1 cellular context compared by ENCODE assay signal in the genomic region with DNA sequence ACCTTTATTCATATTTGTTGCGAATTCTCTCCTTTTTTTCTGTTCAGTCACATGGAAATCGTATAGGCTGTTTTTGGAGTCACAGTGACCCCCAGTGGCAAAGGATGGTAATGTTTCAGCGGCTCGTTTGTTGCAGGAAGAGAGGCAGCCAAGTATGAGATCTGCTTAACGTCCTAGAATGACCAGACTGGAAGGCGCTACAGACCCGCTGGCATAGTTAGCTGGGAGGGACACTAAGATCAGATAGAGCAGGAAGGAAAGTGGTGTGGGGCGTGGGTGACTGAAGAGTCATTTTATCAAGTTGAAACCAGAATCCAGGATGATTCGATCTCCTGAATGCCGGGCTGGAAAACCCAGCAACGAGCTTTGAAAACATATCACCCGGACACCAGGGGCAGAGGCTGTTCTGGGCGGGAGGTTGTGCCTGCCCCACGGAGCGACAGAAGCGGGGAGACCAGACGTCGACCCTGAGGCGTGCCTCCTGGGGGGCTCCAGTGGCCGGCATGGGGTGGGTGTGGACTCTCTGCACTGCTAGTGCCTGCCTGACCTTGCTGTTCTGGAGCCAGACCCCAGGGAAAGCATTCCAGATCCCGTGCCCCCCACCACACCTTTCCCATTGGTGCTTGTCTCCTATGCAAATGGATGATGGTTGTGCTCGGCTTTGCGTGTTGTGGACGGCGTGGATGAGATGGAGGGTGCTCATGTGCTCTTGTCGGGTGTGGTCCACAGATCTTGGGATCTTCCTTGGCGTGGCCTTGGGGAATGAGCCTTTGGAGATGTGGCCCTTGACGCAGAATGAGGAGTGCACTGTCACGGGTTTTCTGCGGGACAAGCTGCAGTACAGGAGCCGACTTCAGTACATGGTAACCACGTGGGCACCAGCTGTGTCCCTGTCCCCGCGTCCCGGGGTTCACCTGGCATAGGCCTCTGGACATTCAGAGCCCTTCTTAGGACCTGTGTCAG.
A peak's percentile ranks its signal among the peaks of the same experiment; 100 is the strongest.
TF ChIP-seq lines count a peak whose summit lies in the region.

No MANE protein-coding gene starts in this region.

TF ChIP-seq in K562, 482 proteins besides CTCF, POLR2A, EP300 and RAD21 (continued from another document and continues in another):
- TF ChIP-seq SP2 (IDR thresholded peaks at IDR 0.05; ENCODE audit: extremely low read depth, low read depth, low read length, poor library complexity, severe bottlenecking) (no peak), CHCHD3 (CRISPR knock-in tag; IDR thresholded peaks at IDR 0.05) (no peak), NONO (IDR thresholded peaks at IDR 0.05; ENCODE audit: low read depth in 2 of 2, low read length in 1 of 2) (no peak), PCBP1 (IDR thresholded peaks at IDR 0.05; ENCODE audit: low read depth, low read length, poor library complexity, severe bottlenecking) (no peak), CCNT2 (IDR thresholded peaks at IDR 0.05; ENCODE audit: borderline replicate concordance, extremely low read depth, insufficient read length, low read depth, low read length) (no peak), NEUROD1 (IDR thresholded peaks at IDR 0.05; ENCODE audit: borderline replicate concordance, low read depth, low read length, partially characterized antibody) (no peak), ZNF274 (IDR thresholded peaks at IDR 0.05; ENCODE audit: borderline replicate concordance, low read depth, low read length) (no peak), RBM17 (IDR thresholded peaks at IDR 0.05; ENCODE audit: borderline replicate concordance, low read depth, low read length) (no peak), ZNF436 (CRISPR knock-in tag; IDR thresholded peaks at IDR 0.05) (no peak), ZNF589 (CRISPR knock-in tag; IDR thresholded peaks at IDR 0.05; ENCODE audit: low read depth) (no peak), NFYB (IDR thresholded peaks at IDR 0.05; ENCODE audit: extremely low read depth, insufficient read length) (no peak), PPARD (CRISPR knock-in tag; IDR thresholded peaks at IDR 0.05) (no peak), PHB (CRISPR knock-in tag; IDR thresholded peaks at IDR 0.05) (no peak), RFX5 (IDR thresholded peaks at IDR 0.05; ENCODE audit: low read depth, low read length) (no peak), PCBP2 (IDR thresholded peaks at IDR 0.05; ENCODE audit: low read depth, low read length, poor library complexity, severe bottlenecking) (no peak), U2AF1 (optimal IDR thresholded peaks at IDR 0.05; ENCODE audit: low read depth, low read length) (no peak), ZNF584 (CRISPR knock-in tag; IDR thresholded peaks at IDR 0.05; ENCODE audit: low read depth) (no peak), CHD2 (IDR thresholded peaks at IDR 0.05; ENCODE audit: low read depth, low read length) (no peak), NFIX (CRISPR knock-in tag; IDR thresholded peaks at IDR 0.05; ENCODE audit: low read depth) (no peak), U2AF2 (optimal IDR thresholded peaks at IDR 0.05; ENCODE audit: low read depth, low read length) (no peak), SLC30A9 (CRISPR knock-in tag; IDR thresholded peaks at IDR 0.05) (no peak), POU5F1 (IDR thresholded peaks at IDR 0.05; ENCODE audit: borderline replicate concordance, low read depth, low read length, partially characterized antibody) (no peak), WHSC1 (IDR thresholded peaks at IDR 0.05; ENCODE audit: low read length) (no peak), CAMTA2 (CRISPR knock-in tag; conservative IDR thresholded peaks at IDR 0.05) (no peak), CHAMP1 (IDR thresholded peaks at IDR 0.05) (no peak), TRIM24 (IDR thresholded peaks at IDR 0.05) (no peak), SRSF7 (optimal IDR thresholded peaks at IDR 0.05; ENCODE audit: low read depth, low read length) (no peak), HNRNPH1 (optimal IDR thresholded peaks at IDR 0.05; ENCODE audit: low read depth, low read length) (no peak), ZNF263 (CRISPR knock-in tag; IDR thresholded peaks at IDR 0.05; ENCODE audit: borderline replicate concordance) (no peak), ZNF444 (CRISPR knock-in tag; IDR thresholded peaks at IDR 0.05) (no peak), TAF1 (IDR thresholded peaks at IDR 0.05; ENCODE audit: control insufficient read depth, extremely low read depth, insufficient read depth, low read length, severe bottlenecking) (no peak), ZFP1 (CRISPR knock-in tag; IDR thresholded peaks at IDR 0.05) (no peak), IFI16 (CRISPR knock-in tag; IDR thresholded peaks at IDR 0.05) (no peak), SMAD3 (CRISPR knock-in tag; conservative IDR thresholded peaks at IDR 0.05) (no peak), PHTF2 (CRISPR knock-in tag; IDR thresholded peaks at IDR 0.05) (no peak), BCLAF1 (IDR thresholded peaks at IDR 0.05; ENCODE audit: borderline replicate concordance in 1 of 2, control insufficient read depth in 1 of 2, low read depth in 2 of 2, low read length in 1 of 2) (no peak), ZBTB43 (CRISPR knock-in tag; IDR thresholded peaks at IDR 0.05) (no peak), MEIS2 (IDR thresholded peaks at IDR 0.05; ENCODE audit: partially characterized antibody) (no peak), ZBTB11 (CRISPR knock-in tag; IDR thresholded peaks at IDR 0.05) (no peak), ZBTB12 (CRISPR knock-in tag; IDR thresholded peaks at IDR 0.05) (no peak), MAFK (IDR thresholded peaks at IDR 0.05; ENCODE audit: low read length) (0 out of 2 replicates have a peak, but pooled peaks have one; percentile 6), ZNF354B (CRISPR knock-in tag; IDR thresholded peaks at IDR 0.05) (no peak), NCOA4 (IDR thresholded peaks at IDR 0.05; ENCODE audit: partially characterized antibody) (no peak), ZSCAN29 (IDR thresholded peaks at IDR 0.05) (no peak)
- TF ChIP-seq, protein P1, sequence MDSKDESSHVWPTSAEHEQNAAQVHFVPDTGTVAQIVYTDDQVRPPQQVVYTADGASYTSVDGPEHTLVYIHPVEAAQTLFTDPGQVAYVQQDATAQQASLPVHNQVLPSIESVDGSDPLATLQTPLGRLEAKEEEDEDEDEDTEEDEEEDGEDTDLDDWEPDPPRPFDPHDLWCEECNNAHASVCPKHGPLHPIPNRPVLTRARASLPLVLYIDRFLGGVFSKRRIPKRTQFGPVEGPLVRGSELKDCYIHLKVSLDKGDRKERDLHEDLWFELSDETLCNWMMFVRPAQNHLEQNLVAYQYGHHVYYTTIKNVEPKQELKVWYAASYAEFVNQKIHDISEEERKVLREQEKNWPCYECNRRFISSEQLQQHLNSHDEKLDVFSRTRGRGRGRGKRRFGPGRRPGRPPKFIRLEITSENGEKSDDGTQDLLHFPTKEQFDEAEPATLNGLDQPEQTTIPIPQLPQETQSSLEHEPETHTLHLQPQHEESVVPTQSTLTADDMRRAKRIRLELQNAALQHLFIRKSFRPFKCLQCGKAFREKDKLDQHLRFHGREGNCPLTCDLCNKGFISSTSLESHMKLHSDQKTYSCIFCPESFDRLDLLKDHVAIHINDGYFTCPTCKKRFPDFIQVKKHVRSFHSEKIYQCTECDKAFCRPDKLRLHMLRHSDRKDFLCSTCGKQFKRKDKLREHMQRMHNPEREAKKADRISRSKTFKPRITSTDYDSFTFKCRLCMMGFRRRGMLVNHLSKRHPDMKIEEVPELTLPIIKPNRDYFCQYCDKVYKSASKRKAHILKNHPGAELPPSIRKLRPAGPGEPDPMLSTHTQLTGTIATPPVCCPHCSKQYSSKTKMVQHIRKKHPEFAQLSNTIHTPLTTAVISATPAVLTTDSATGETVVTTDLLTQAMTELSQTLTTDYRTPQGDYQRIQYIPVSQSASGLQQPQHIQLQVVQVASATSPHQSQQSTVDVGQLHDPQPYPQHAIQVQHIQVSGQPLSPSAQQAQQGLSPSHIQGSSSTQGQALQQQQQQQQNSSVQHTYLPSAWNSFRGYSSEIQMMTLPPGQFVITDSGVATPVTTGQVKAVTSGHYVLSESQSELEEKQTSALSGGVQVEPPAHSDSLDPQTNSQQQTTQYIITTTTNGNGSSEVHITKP (IDR thresholded peaks at IDR 0.05; ENCODE audit: partially characterized antibody) = no peak
- TF ChIP-seq, protein P2, sequence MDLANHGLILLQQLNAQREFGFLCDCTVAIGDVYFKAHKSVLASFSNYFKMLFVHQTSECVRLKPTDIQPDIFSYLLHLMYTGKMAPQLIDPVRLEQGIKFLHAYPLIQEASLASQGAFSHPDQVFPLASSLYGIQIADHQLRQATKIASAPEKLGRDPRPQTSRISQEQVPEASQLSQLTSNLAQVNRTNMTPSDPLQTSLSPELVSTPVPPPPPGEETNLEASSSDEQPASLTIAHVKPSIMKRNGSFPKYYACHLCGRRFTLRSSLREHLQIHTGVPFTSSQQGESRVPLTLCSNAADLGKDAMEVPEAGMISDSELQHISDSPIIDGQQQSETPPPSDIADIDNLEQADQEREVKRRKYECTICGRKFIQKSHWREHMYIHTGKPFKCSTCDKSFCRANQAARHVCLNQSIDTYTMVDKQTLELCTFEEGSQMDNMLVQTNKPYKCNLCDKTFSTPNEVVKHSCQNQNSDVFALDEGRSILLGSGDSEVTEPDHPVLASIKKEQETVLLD (IDR thresholded peaks at IDR 0.05) = no peak
